ENCODE assay signal across 34 cellular contexts in genomic region chr16:7512503-7512902, GRCh38.
"Had no signal": no experiment of that assay in that cellular context is flagged by ENCODE, and none has a peak within 500 bp of the region (broad histone marks: within the 10 kb centered on the region; RNA-seq: fewer than 3 reads in every experiment).

No MANE protein-coding gene starts in this region.

- DNase-seq: Karpas-422, Kasumi-1, KG1, MG63, MM.1S, MV-4-11, NCI-H1048, NCI-H1092, NCI-H1092 treated with DMSO at 0.1 percent for 48 hours, NCI-H1105, NCI-H1105 treated with DMSO at 0.1 percent for 48 hours, NCI-H1417, NCI-H1417 treated with DMSO at 0.1 percent for 48 hours, NCI-H1436, NCI-H1436 treated with DMSO at 0.1 percent for 48 hours, NCI-H146, NCI-H1694, NCI-H1694 treated with DMSO at 0.1 percent for 48 hours, NCI-H187, NCI-H187 treated with DMSO at 0.1 percent for 48 hours, NCI-H1930, NCI-H2029, NCI-H2029 treated with DMSO at 0.1 percent for 48 hours, NCI-H2081, NCI-H2081 treated with DMSO at 0.1 percent for 48 hours, NCI-H2107, NCI-H2171, NCI-H2171 treated with DMSO at 0.1 percent for 48 hours, NCI-H2227 treated with DMSO at 0.1 percent for 48 hours, NCI-H226, NCI-H345, NCI-H446, NCI-H446 treated with DMSO at 0.1 percent for 48 hours had no signal

- H3K27me3 ChIP-seq: MG63 had no signal

- H3K36me3 ChIP-seq: MG63 had no signal

- H3K9me3 ChIP-seq: MG63 had no signal

- H3K27ac ChIP-seq: KMS-11 had no signal

- H3K4me3 ChIP-seq: MG63 had no signal
